In the genomic region with DNA sequence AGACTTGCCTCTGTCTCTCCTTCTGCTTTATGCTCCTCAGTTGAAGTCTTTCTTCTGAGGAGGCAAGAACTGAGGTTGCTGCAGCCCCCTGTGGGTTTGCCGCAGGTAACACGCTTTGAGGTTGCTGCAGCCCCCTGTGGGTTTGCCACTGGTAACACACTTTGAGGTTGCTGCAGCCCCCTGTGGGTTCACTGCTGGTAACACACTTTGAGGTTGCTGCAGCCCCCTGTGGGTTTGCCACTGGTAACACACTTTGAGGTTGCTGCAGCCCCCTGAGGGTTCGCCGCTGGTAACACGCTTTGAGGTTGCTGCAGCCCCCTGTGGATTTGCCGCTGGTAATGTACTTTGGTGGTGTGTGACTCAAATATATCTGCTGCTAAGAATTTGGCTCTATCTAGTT, we compare ENCODE assay signal across 9 cellular contexts. TPM values are rescaled to one million over a fixed set of nuclear protein-coding genes. Genes with fewer than 3 reads are reported as not detected.
DNase-seq lines count a peak whose midpoint lies in the region; ATAC-seq and TF ChIP-seq lines count a peak whose summit lies in the region.
"Not testable (repeated sequence)": the region's sequence is repeated elsewhere in the genome, so short reads cannot be mapped to it uniquely, and the experiment has no call there.
"Had no signal": no experiment of that assay in that cellular context is flagged by ENCODE, and none has a peak within 500 bp of the region (broad histone marks: within the 10 kb centered on the region; RNA-seq: fewer than 3 reads in every experiment).

No MANE protein-coding gene starts in this region.

- not testable (repeated sequence) for H3K4me3 Mint-ChIP-seq in endothelial cell (ENCODE audit: unreplicated experiment); nephron

- TF ChIP-seq RAD21 in HCT116 (IDR thresholded peaks at IDR 0.05; ENCODE audit: low read depth), result not testable (repeated sequence)

- TF ChIP-seq CTCF in BJ (IDR thresholded peaks at IDR 0.05; ENCODE audit: insufficient read depth, low read depth, low read length), result peak; percentile 14; the same call in 1 of the 2 replicates
- TF ChIP-seq CTCF in HCT116 (IDR thresholded peaks at IDR 0.05 in 2 of 3, conservative IDR thresholded peaks at IDR 0.05 in 1 of 3; ENCODE audit: borderline replicate concordance in 1 of 3, insufficient read depth in 1 of 3, low read depth in 2 of 3, low read length in 2 of 3), result peak; percentile 45 to 68 (median 46); a peak in 4 of 6 replicates
- peak; percentile 78 for TF ChIP-seq CTCF in endothelial cell (IDR thresholded peaks at IDR 0.05; ENCODE audit: unreplicated experiment)
- peak; percentile 15 to 55 (median 38) for TF ChIP-seq CTCF in nephron (IDR thresholded peaks at IDR 0.05; ENCODE audit: unreplicated experiment in 3 of 3)

- not testable (repeated sequence) for H3K9ac ChIP-seq in HCT116 (ENCODE audit: low read length)

- H4K20me1 ChIP-seq in HCT116 (ENCODE audit: insufficient read depth), result not testable (repeated sequence)

- H3K4me1 ChIP-seq in HCT116 (ENCODE audit: control insufficient read depth in 1 of 2, insufficient read depth in 2 of 2, low read length in 2 of 2), result not testable (repeated sequence)

- not testable (repeated sequence) for H3K9me3 ChIP-seq in HCT116 (ENCODE audit: control insufficient read depth in 1 of 2, insufficient read depth in 1 of 2, low read depth in 1 of 2, low read length in 2 of 2)

- intact Hi-C loops in HCT116 (cut with micrococcal nuclease), result not testable (repeated sequence)

- not testable (repeated sequence) for H2AFZ ChIP-seq in HCT116 (ENCODE audit: low read depth, low read length, poor library complexity, severe bottlenecking)

- H3K79me2 ChIP-seq in HCT116 (ENCODE audit: insufficient read depth, low read length), result not testable (repeated sequence)

- not testable (repeated sequence) for DNase-seq in BJ (ENCODE audit: low read depth); HCT116 (ENCODE audit: low read depth, low spot score)
- peak; percentile 29 for DNase-seq in NCI-H748 (lab: John Stamatoyannopoulos, UW; ENCODE audit: unreplicated experiment)
- DNase-seq in activated gamma-delta T cell treated with Interleukin-2 at 50 U/mL for 16 hours, result peak; percentile 2
- peak; percentile 60 for DNase-seq in endothelial cell (ENCODE audit: low spot score)
- DNase-seq in iPS DF 19.7 (ENCODE audit: low read depth, low spot score), result peak; percentile 60

- not testable (repeated sequence) for H3K36me3 ChIP-seq in BJ (ENCODE audit: control insufficient read depth, insufficient read depth, low read length); HCT116 (ENCODE audit: control insufficient read depth in 1 of 2, insufficient read depth in 2 of 2, low read length in 2 of 2)

- H3K27me3 ChIP-seq in BJ (ENCODE audit: control insufficient read depth, insufficient read depth, low read length), result peaks cover 17% of the 10 kb centered on the region
- not testable (repeated sequence) for H3K27me3 ChIP-seq in HCT116 (ENCODE audit: insufficient read depth, low read length)

- H3K27ac ChIP-seq in HCT116 (ENCODE audit: low read depth, low read length), result not testable (repeated sequence)

- RAD21 ChIA-PET in HCT116 (lab: Charles Lee; ENCODE audit: low non-redundant PET in 1 of 2, low total read pairs in 2 of 2, uncharacterized antibody in 2 of 2, unreplicated experiment in 2 of 2), result not testable (repeated sequence)

- H3K4me3 ChIP-seq in BJ (ENCODE audit: low read depth, low read length); HCT116 (replicated peaks in 1 of 2; ENCODE audit: low read depth in 1 of 2, low read length in 2 of 2): not testable (repeated sequence)

- H3K9me3 Mint-ChIP-seq in endothelial cell (ENCODE audit: unreplicated experiment); nephron: not testable (repeated sequence)

- H3K27ac Mint-ChIP-seq in endothelial cell (ENCODE audit: unreplicated experiment); nephron: not testable (repeated sequence)

- H3K4me1 Mint-ChIP-seq in endothelial cell (ENCODE audit: unreplicated experiment), result not testable (repeated sequence)
- peaks cover 32% of the 10 kb centered on the region for H3K4me1 Mint-ChIP-seq in nephron

- not testable (repeated sequence) for H3K4me2 ChIP-seq in HCT116 (ENCODE audit: low read length)

- not testable (repeated sequence) for TF ChIP-seq POLR2A in HCT116 (IDR thresholded peaks at IDR 0.05; ENCODE audit: borderline replicate concordance, extremely low read depth, insufficient read depth, insufficient read length)

- CTCF ChIA-PET in BJ (lab: Yijun Ruan, JAX), result interaction anchor here (1.1 to 1.6 kb wide), 3 partner anchors 9 to 239 kb away, joined by 3 to 5 read pairs (median 4); no protein-coding TSS in a partner anchor
- CTCF ChIA-PET in HCT116 (lab: Charles Lee), result not testable (repeated sequence)

- POLR2A ChIA-PET in BJ (lab: Charles Lee); HCT116 (lab: Charles Lee): not testable (repeated sequence)

- BruUV-seq in HCT116 (replicated peaks; lab: Mats Ljungman, UMichigan), result not testable (repeated sequence)

- not testable (repeated sequence) for H3K9me2 ChIP-seq in HCT116 (ENCODE audit: insufficient read depth)

- not testable (repeated sequence) for H3K27me3 Mint-ChIP-seq in endothelial cell (ENCODE audit: unreplicated experiment)
- peaks cover 39% of the 10 kb centered on the region for H3K27me3 Mint-ChIP-seq in nephron (ENCODE audit: low read depth)

- not testable (repeated sequence) for H3K36me3 Mint-ChIP-seq in endothelial cell (ENCODE audit: low read depth, unreplicated experiment); nephron (ENCODE audit: low read depth)

- not testable (repeated sequence) for ATAC-seq in HCT116

RNA-seq across cellular contexts. Expression of gene CFAP46, which starts 48.6 kb away (rescaled TPM):
- 1.8 and 2.0 TPM in 2 replicates for polyA plus RNA-seq in BJ (2011; rRNA removed)
- polyA minus RNA-seq in BJ (2011; rRNA and poly(A)+ RNA removed), result 0.15 and 0.66 TPM in 2 replicates
- total RNA-seq in HCT116 (2021; ENCODE audit: unreplicated experiment) (1.4 TPM), endothelial cell (ENCODE audit: unreplicated experiment) (0.95 TPM)
- polyA plus RNA-seq in HCT116 (2012), result 1.3 and 1.4 TPM in 2 replicates
- total RNA-seq: myocyte, vagina had no signal

Comparison
In these comparisons a context has a peak if more than half of its experiments do, and no peak if none do; other contexts are left out.
1. CTCF ChIP-seq: peak in every context shown above with its lines; median percentile 78 in endothelial cell; 46 in HCT116; 38 in nephron; 14 in BJ.